Comparison of ENCODE assay signal across 20 cellular contexts in genomic region chr5:173646684-173647083, GRCh38.
"Had no signal": no experiment of that assay in that cellular context is flagged by ENCODE, and none has a peak within 500 bp of the region (broad histone marks: within the 10 kb centered on the region; RNA-seq: fewer than 3 reads in every experiment).

No MANE protein-coding gene starts in this region.

- H3K36me3 ChIP-seq: ascending aorta, esophagus squamous epithelium, prostate gland, right atrium auricular region, tibial nerve, vagina had no signal

- H3K27ac ChIP-seq: ascending aorta, coronary artery, esophagus squamous epithelium, prostate gland, right atrium auricular region, vagina had no signal

- H3K27ac Mint-ChIP-seq: activated CD4-positive, alpha-beta T cell treated with anti-CD3 and anti-CD28 coated beads, Interleukin-2, amount 10 ng/mL, durations not matched to agents 24 days and 14 days; activated CD8-positive, alpha-beta T cell treated with anti-CD3 and anti-CD28 coated beads for 36 hours; activated T-cell treated with anti-CD3 and anti-CD28 coated beads, Interleukin-2, amount 50 U/mL, for 24 hours; activated T-helper 2 cell treated with anti-CD3 and anti-CD28 coated beads, Interferon-gamma antibody, Interleukin-2, Interleukin-4, amounts not matched to agents 10 μg/mL and 5 μg/mL and 100 μg/mL, durations not matched to agents 14 hours and 24 hours and 36 hours; T-helper 1 cell treated with Interleukin-12 subunit alpha and Interleukin-12 subunit beta and Interleukin-4 antibody, amounts not matched to agents 30 μg/mL and 1 μg/mL, for 36 hours had no signal

- H3K4me1 ChIP-seq: ascending aorta, esophagus squamous epithelium, prostate gland, right atrium auricular region, vagina had no signal

- H3K4me3 Mint-ChIP-seq: activated CD4-positive, alpha-beta T cell treated with anti-CD3 and anti-CD28 coated beads, Interleukin-2, amount 10 ng/mL, durations not matched to agents 24 days and 14 days; activated CD8-positive, alpha-beta T cell treated with anti-CD3 and anti-CD28 coated beads for 36 hours; activated T-cell treated with anti-CD3 and anti-CD28 coated beads, Interleukin-2, amount 50 U/mL, for 24 hours; mesothelial cell of epicardium; T-helper 1 cell treated with Interleukin-12 subunit alpha and Interleukin-12 subunit beta and Interleukin-4 antibody, amounts not matched to agents 30 μg/mL and 1 μg/mL, for 36 hours had no signal

- H3K4me1 Mint-ChIP-seq: activated CD4-positive, alpha-beta T cell treated with anti-CD3 and anti-CD28 coated beads, Interleukin-2, amount 10 ng/mL, durations not matched to agents 24 days and 14 days had no signal

- H3K4me3 ChIP-seq: ascending aorta, coronary artery, esophagus squamous epithelium, lung, prostate gland, right atrium auricular region, tibial nerve, vagina had no signal

- ATAC-seq: activated CD8-positive, alpha-beta T cell treated with anti-CD3 and anti-CD28 coated beads for 36 hours had no signal

- H3K9me3 Mint-ChIP-seq: activated CD4-positive, alpha-beta T cell treated with anti-CD3 and anti-CD28 coated beads, Interleukin-2, amount 10 ng/mL, durations not matched to agents 24 days and 14 days; activated T-cell treated with anti-CD3 and anti-CD28 coated beads, Interleukin-2, amount 50 U/mL, for 24 hours; activated T-helper 2 cell treated with anti-CD3 and anti-CD28 coated beads, Interferon-gamma antibody, Interleukin-2, Interleukin-4, amounts not matched to agents 10 μg/mL and 5 μg/mL and 100 μg/mL, durations not matched to agents 14 hours and 24 hours and 36 hours; T-helper 1 cell treated with Interleukin-12 subunit alpha and Interleukin-12 subunit beta and Interleukin-4 antibody, amounts not matched to agents 30 μg/mL and 1 μg/mL, for 36 hours had no signal

- DNase-seq: activated CD4-positive, alpha-beta T cell treated with anti-CD3 and anti-CD28 coated beads, Interleukin-2, amount 10 ng/mL, durations not matched to agents 24 days and 14 days; activated CD8-positive, alpha-beta T cell treated with anti-CD3 and anti-CD28 coated beads for 36 hours; activated naive CD4-positive, alpha-beta T cell treated with anti-CD3 and anti-CD28 coated beads, Interleukin-2, amount 50 U/mL, for 16 hours; activated T-cell treated with anti-CD3 and anti-CD28 coated beads, Interleukin-2, amount 50 U/mL, for 24 hours; effector CD4-positive, alpha-beta T cell; esophagus squamous epithelium; hippocampal formation; stimulated activated CD4-positive, alpha-beta T cell treated with anti-CD3 and anti-CD28 coated beads, Interleukin-12 subunit alpha, Interleukin-12 subunit beta, amount 100 ng/mL, for 4 hours; stimulated activated CD4-positive, alpha-beta T cell treated with anti-CD3 and anti-CD28 coated beads, Interleukin-1b, Interleukin-23, amount 100 ng/mL, for 48 hours; stimulated activated naive CD4-positive, alpha-beta T cell treated with Interleukin-2 at 50 U/mL for 16 hours had no signal

- H3K9me3 ChIP-seq: esophagus squamous epithelium, prostate gland, right atrium auricular region, tibial nerve, vagina had no signal

- H3K36me3 Mint-ChIP-seq: mesothelial cell of epicardium had no signal

- H3K27me3 ChIP-seq: ascending aorta, right atrium auricular region, tibial nerve, vagina had no signal
